Comparison of ENCODE assay signal across 13 cellular contexts in the genomic region with DNA sequence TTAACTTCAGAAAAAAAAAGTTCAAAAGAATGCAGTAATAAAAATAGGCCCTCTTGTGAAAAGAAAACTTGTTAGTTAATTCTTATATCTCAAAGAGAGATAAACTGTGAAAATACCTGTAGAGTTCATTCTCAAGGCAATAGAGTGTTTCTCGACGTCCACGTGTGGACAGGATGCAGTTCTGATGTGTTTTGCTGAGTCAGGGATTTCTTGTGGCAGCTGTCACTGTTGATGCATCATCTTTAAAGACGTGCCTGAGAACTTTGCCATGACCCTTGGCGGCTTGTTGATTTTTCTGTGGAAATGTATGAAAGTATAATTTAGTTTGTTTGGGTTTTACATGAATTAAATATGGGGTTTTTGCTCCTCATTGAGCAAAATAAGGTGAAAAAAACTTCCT.
"Had no signal": no experiment of that assay in that cellular context is flagged by ENCODE, and none has a peak within 500 bp of the region (broad histone marks: within the 10 kb centered on the region; RNA-seq: fewer than 3 reads in every experiment).

No MANE protein-coding gene starts in this region.

- H3K27me3 ChIP-seq: gastrocnemius medialis, right atrium auricular region had no signal

- DNase-seq: effector memory CD4-positive, alpha-beta T cell; gastrocnemius medialis; glutamatergic neuron; islet precursor cell; mammary epithelial cell; naive thymus-derived CD8-positive, alpha-beta T cell; posterior cingulate gyrus; stimulated activated CD4-positive, alpha-beta T cell treated with anti-CD3 and anti-CD28 coated beads, Interleukin-2, amount 100 ng/mL, for 48 hours; stimulated activated naive CD4-positive, alpha-beta T cell treated with Interleukin-2 at 50 U/mL for 16 hours had no signal

- H3K9me3 ChIP-seq: gastrocnemius medialis, right atrium auricular region had no signal

- H3K4me3 ChIP-seq: gastrocnemius medialis, right atrium auricular region, smooth muscle cell had no signal

- H3K4me2 ChIP-seq: smooth muscle cell had no signal

- H3K27ac ChIP-seq: gastrocnemius medialis, right atrium auricular region had no signal

- H3K36me3 ChIP-seq: gastrocnemius medialis, right atrium auricular region had no signal

- ATAC-seq: esophagus mucosa; gastrocnemius medialis; left lobe of liver; naive thymus-derived CD8-positive, alpha-beta T cell had no signal

- H3K4me1 ChIP-seq: gastrocnemius medialis, right atrium auricular region had no signal
